In the genomic region with DNA sequence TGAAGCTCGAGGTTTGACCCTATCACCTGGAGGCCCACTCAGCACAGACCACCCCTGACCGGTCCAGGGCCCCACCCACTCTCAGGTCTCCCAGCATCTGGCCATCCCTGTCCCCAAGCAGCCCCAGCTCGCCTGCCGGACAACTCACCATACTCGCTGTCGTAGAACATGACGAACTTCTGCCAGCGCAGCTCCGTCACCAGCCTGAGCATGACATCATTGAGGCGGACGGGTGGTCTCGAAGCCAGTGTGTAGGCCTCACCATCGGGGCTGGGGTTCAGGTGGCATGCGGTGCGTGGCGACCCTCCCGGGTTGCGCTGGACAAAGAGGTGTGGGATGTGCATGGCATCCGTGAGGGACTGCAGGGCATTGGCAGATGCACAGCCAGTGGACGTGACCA, we compare ENCODE assay signal across 23 cellular contexts.
DNase-seq lines count a peak whose midpoint lies in the region; ATAC-seq, FAIRE-seq and TF ChIP-seq lines count a peak whose summit lies in the region.
"Had no signal": no experiment of that assay in that cellular context is flagged by ENCODE, and none has a peak within 500 bp of the region (broad histone marks: within the 10 kb centered on the region; RNA-seq: fewer than 3 reads in every experiment).

No MANE protein-coding gene starts in this region.

- no peaks in the 10 kb centered on the region for H3K9me3 Mint-ChIP-seq in activated naive CD8-positive, alpha-beta T cell treated with anti-CD3 and anti-CD28 coated beads, Interleukin-2, amount 10 ng/mL, durations not matched to agents 7 days and 5 days
- H3K9me3 Mint-ChIP-seq in activated naive CD8-positive, alpha-beta T cell treated with anti-CD3 and anti-CD28 coated beads for 36 hours = no peaks in the 10 kb centered on the region
- H3K9me3 Mint-ChIP-seq in glutamatergic neuron (ENCODE audit: unreplicated experiment) = peaks cover 3% of the 10 kb centered on the region
- no peaks in the 10 kb centered on the region for H3K9me3 Mint-ChIP-seq in activated T-helper 1 cell treated with anti-CD3 and anti-CD28 coated beads, Interleukin-12 subunit alpha, Interleukin-12 subunit beta, Interleukin-2, Interleukin-4 antibody, amounts not matched to agents 30 ng/mL and 10 ng/mL and 1 ng/mL, durations not matched to agents 14 hours and 24 hours and 36 hours
- H3K9me3 Mint-ChIP-seq: CD4-positive, alpha-beta T cell had no signal

- H4K8ac ChIP-seq in IMR-90 (ENCODE audit: low read depth in 2 of 2, low read length in 2 of 2) = no peak overlapping the region

- POLR2A ChIA-PET in activated naive CD8-positive, alpha-beta T cell treated with anti-CD3 and anti-CD28 coated beads, Interleukin-2, amount 10 ng/mL, durations not matched to agents 7 days and 5 days (lab: Charles Lee) = no interaction called here
- POLR2A ChIA-PET in IMR-90 (lab: Charles Lee; ENCODE audit: unreplicated experiment) = no interaction called here

- no peaks in the 10 kb centered on the region for H3K9me1 ChIP-seq in IMR-90 (ENCODE audit: insufficient read depth, low read length)

- no peak overlapping the region for H2BK120ac ChIP-seq in IMR-90 (ENCODE audit: low read depth, low read length)

- H2BK20ac ChIP-seq in IMR-90 (ENCODE audit: low read depth, low read length) = no peak overlapping the region

- no peak overlapping the region for H3K18ac ChIP-seq in IMR-90 (ENCODE audit: low read depth, low read length)

- H3K27me3 Mint-ChIP-seq in activated naive CD8-positive, alpha-beta T cell treated with anti-CD3 and anti-CD28 coated beads, Interleukin-2, amount 10 ng/mL, durations not matched to agents 7 days and 5 days = no peaks in the 10 kb centered on the region
- peaks cover 4% of the 10 kb centered on the region for H3K27me3 Mint-ChIP-seq in activated naive CD8-positive, alpha-beta T cell treated with anti-CD3 and anti-CD28 coated beads for 36 hours
- H3K27me3 Mint-ChIP-seq in glutamatergic neuron (ENCODE audit: unreplicated experiment) = peaks cover 5% of the 10 kb centered on the region
- H3K27me3 Mint-ChIP-seq in activated T-helper 1 cell treated with anti-CD3 and anti-CD28 coated beads, Interleukin-12 subunit alpha, Interleukin-12 subunit beta, Interleukin-2, Interleukin-4 antibody, amounts not matched to agents 30 ng/mL and 10 ng/mL and 1 ng/mL, durations not matched to agents 14 hours and 24 hours and 36 hours (ENCODE audit: insufficient read depth) = no peaks in the 10 kb centered on the region

- no peak overlapping the region for H2BK5ac ChIP-seq in IMR-90 (ENCODE audit: low read depth, low read length, poor library complexity, severe bottlenecking)

- H3K23ac ChIP-seq in IMR-90 (ENCODE audit: low read depth, low read length) = no peak overlapping the region

- TF ChIP-seq POLR2A in IMR-90 (IDR thresholded peaks at IDR 0.05; ENCODE audit: low read depth, low read length) = no peak
- no peak for TF ChIP-seq POLR2A in spleen (IDR thresholded peaks at IDR 0.05)

- H3K4me1 Mint-ChIP-seq in activated naive CD8-positive, alpha-beta T cell treated with anti-CD3 and anti-CD28 coated beads, Interleukin-2, amount 10 ng/mL, durations not matched to agents 7 days and 5 days = no peaks in the 10 kb centered on the region
- H3K4me1 Mint-ChIP-seq in activated naive CD8-positive, alpha-beta T cell treated with anti-CD3 and anti-CD28 coated beads for 36 hours = no peaks in the 10 kb centered on the region
- H3K4me1 Mint-ChIP-seq in glutamatergic neuron (ENCODE audit: low read depth, unreplicated experiment) = peaks cover 7% of the 10 kb centered on the region
- no peaks in the 10 kb centered on the region for H3K4me1 Mint-ChIP-seq in activated T-helper 1 cell treated with anti-CD3 and anti-CD28 coated beads, Interleukin-12 subunit alpha, Interleukin-12 subunit beta, Interleukin-2, Interleukin-4 antibody, amounts not matched to agents 30 ng/mL and 10 ng/mL and 1 ng/mL, durations not matched to agents 14 hours and 24 hours and 36 hours (ENCODE audit: low read depth)

- H2BK15ac ChIP-seq in IMR-90 (ENCODE audit: low read depth, low read length) = no peak overlapping the region

- H3K56ac ChIP-seq in IMR-90 (ENCODE audit: extremely low read depth, insufficient read depth, low read length) = no peak overlapping the region

- no peak overlapping the region for H3K4me2 ChIP-seq in IMR-90 (ENCODE audit: low read depth, low read length)
- H3K4me2 ChIP-seq: BLaER1 had no signal

- BruUV-seq in IMR-90 (replicated peaks; lab: Mats Ljungman, UMichigan) = no TSS peak

- CTCF ChIA-PET in IMR-90 (lab: Yijun Ruan, JAX) = no interaction called here

- no peaks in the 10 kb centered on the region for H3K27me3 ChIP-seq in IMR-90 (ENCODE audit: control insufficient read depth, insufficient read depth, low read length)
- H3K27me3 ChIP-seq in spleen (replicated peaks in 1 of 7) = peaks cover 0 to 6% (median 0%) of the 10 kb centered on the region in 7 donors
- no peaks in the 10 kb centered on the region for H3K27me3 ChIP-seq in small intestine (ENCODE audit: control insufficient read depth in 2 of 2, insufficient read depth in 2 of 2, low read length in 2 of 2)
- H3K27me3 ChIP-seq: BLaER1 had no signal

- no peak for FAIRE-seq in small intestine (lab: Jason Lieb, UNC)
- FAIRE-seq: GM18507, H54 had no signal

- intact Hi-C loops in IMR-90 (cut with micrococcal nuclease) = no loop called here
- intact Hi-C loops in spleen (cut with DNase I; ENCODE audit: low total_unique reads) = no loop called here
- intact Hi-C loops in activated T-helper 1 cell treated with anti-CD3 and anti-CD28 coated beads, Interleukin-12 subunit alpha, Interleukin-12 subunit beta, Interleukin-2, Interleukin-4 antibody, amounts not matched to agents 30 ng/mL and 10 ng/mL and 1 ng/mL, durations not matched to agents 14 hours and 24 hours and 36 hours (cut with micrococcal nuclease) = no loop called here

- no peak overlapping the region for H3K9ac ChIP-seq in IMR-90 (ENCODE audit: low read depth, low read length)
- H3K9ac ChIP-seq: BLaER1 had no signal

- DNase-seq in activated naive CD8-positive, alpha-beta T cell treated with anti-CD3 and anti-CD28 coated beads, Interleukin-2, amount 10 ng/mL, durations not matched to agents 7 days and 5 days = peak; percentile 1
- no peak for DNase-seq in activated naive CD8-positive, alpha-beta T cell treated with anti-CD3 and anti-CD28 coated beads for 36 hours
- DNase-seq in IMR-90 (no peak), glutamatergic neuron (peak; percentile 15), spleen (peak; percentile 69), small intestine (no peak)
- no peak for DNase-seq in activated T-helper 1 cell treated with anti-CD3 and anti-CD28 coated beads, Interleukin-12 subunit alpha, Interleukin-12 subunit beta, Interleukin-2, Interleukin-4 antibody, amounts not matched to agents 30 ng/mL and 10 ng/mL and 1 ng/mL, durations not matched to agents 14 hours and 24 hours and 36 hours (ENCODE audit: low spot score)
- DNase-seq: DMS53, KG1, NCI-H1048, NCI-H1417, NCI-H1694, NCI-H2029 treated with DMSO at 0.1 percent for 48 hours, NCI-H2227 treated with DMSO at 0.1 percent for 48 hours, NCI-H526 treated with DMSO at 0.1 percent for 48 hours, SHP77 treated with DMSO at 0.1 percent for 48 hours had no signal

- H3K27ac ChIP-seq in IMR-90 (ENCODE audit: insufficient read depth, low read length) = no peak overlapping the region
- no peak overlapping the region for H3K27ac ChIP-seq in spleen
- H3K27ac ChIP-seq in small intestine (ENCODE audit: low read depth in 1 of 2, low read length in 1 of 2) = no peak overlapping the region
- H3K27ac ChIP-seq: BLaER1, RWPE1 had no signal

- H2AK5ac ChIP-seq in IMR-90 (ENCODE audit: low read depth, low read length) = no peak overlapping the region

- no peaks in the 10 kb centered on the region for H3K36me3 ChIP-seq in IMR-90 (ENCODE audit: control insufficient read depth, insufficient read depth, low read length)
- H3K36me3 ChIP-seq in spleen = no peaks in the 10 kb centered on the region
- H3K36me3 ChIP-seq in small intestine (ENCODE audit: control insufficient read depth in 2 of 2, insufficient read depth in 2 of 2, low read length in 2 of 2) = no peaks in the 10 kb centered on the region
- H3K36me3 ChIP-seq: BLaER1 had no signal

- H3K36me3 Mint-ChIP-seq in activated naive CD8-positive, alpha-beta T cell treated with anti-CD3 and anti-CD28 coated beads, Interleukin-2, amount 10 ng/mL, durations not matched to agents 7 days and 5 days = no peaks in the 10 kb centered on the region
- H3K36me3 Mint-ChIP-seq in activated naive CD8-positive, alpha-beta T cell treated with anti-CD3 and anti-CD28 coated beads for 36 hours = no peaks in the 10 kb centered on the region
- peaks cover 1% of the 10 kb centered on the region for H3K36me3 Mint-ChIP-seq in glutamatergic neuron (ENCODE audit: unreplicated experiment)
- no peaks in the 10 kb centered on the region for H3K36me3 Mint-ChIP-seq in activated T-helper 1 cell treated with anti-CD3 and anti-CD28 coated beads, Interleukin-12 subunit alpha, Interleukin-12 subunit beta, Interleukin-2, Interleukin-4 antibody, amounts not matched to agents 30 ng/mL and 10 ng/mL and 1 ng/mL, durations not matched to agents 14 hours and 24 hours and 36 hours (ENCODE audit: low read depth)

- TF ChIP-seq CTCF in IMR-90 (conservative IDR thresholded peaks at IDR 0.05; ENCODE audit: low read depth, low read length) (no peak), glutamatergic neuron (IDR thresholded peaks at IDR 0.05; ENCODE audit: partially characterized antibody, unreplicated experiment) (no peak), spleen (IDR thresholded peaks at IDR 0.05 in 8 of 11, conservative IDR thresholded peaks at IDR 0.05 in 3 of 11) (no peak)

- H4K20me1 ChIP-seq in IMR-90 (ENCODE audit: insufficient read depth, low read length) = no peaks in the 10 kb centered on the region
- H4K20me1 ChIP-seq: BLaER1 had no signal

- no peaks in the 10 kb centered on the region for H3K79me1 ChIP-seq in IMR-90 (ENCODE audit: low read depth in 1 of 2, low read length in 2 of 2)

- ATAC-seq in activated naive CD8-positive, alpha-beta T cell treated with anti-CD3 and anti-CD28 coated beads, Interleukin-2, amount 10 ng/mL, durations not matched to agents 7 days and 5 days (ENCODE audit: low read depth) = no peak
- ATAC-seq in IMR-90 (ENCODE audit: low read depth) (no peak), HG03280 (IDR thresholded peaks at IDR 0.05; ENCODE audit: unreplicated experiment) (no peak)
- ATAC-seq: Panc1 had no signal

- 81% methylated on average over 11 of the region's 20 CpGs; no CpG with 5 or more reads in 1 of the 2 experiments for WGBS in IMR-90 (ENCODE audit: extremely low coverage in 2 of 2, insufficient read length in 1 of 2), 2 experiments
- 84 to 90% (median 87%) methylated on average over 10 to 20 of the region's 20 CpGs for WGBS in spleen, 5 donors
- 79 to 88% (median 86%) methylated on average over 20 of the region's 20 CpGs for WGBS in small intestine, 3 donors

- TF ChIP-seq RAD21 in IMR-90 (IDR thresholded peaks at IDR 0.05; ENCODE audit: low read length) = no peak

- H2AFZ ChIP-seq in IMR-90 (replicated peaks; ENCODE audit: low read length, poor library complexity) = peak overlapping the region; percentile 29

- H3K4me1 ChIP-seq in IMR-90 (ENCODE audit: control insufficient read depth, insufficient read depth, low read length) (no peaks in the 10 kb centered on the region), spleen (no peaks in the 10 kb centered on the region), small intestine (ENCODE audit: control insufficient read depth in 2 of 2, insufficient read depth in 1 of 2, low read depth in 1 of 2, low read length in 1 of 2) (no peaks in the 10 kb centered on the region)
- H3K4me1 ChIP-seq: BLaER1 had no signal

- H3K14ac ChIP-seq in IMR-90 (replicated peaks; ENCODE audit: low read depth, low read length) = no peak overlapping the region

- no peak overlapping the region for H2AK9ac ChIP-seq in IMR-90 (replicated peaks; ENCODE audit: low read depth, low read length, poor library complexity)

- no peak overlapping the region for H3K4me3 Mint-ChIP-seq in activated naive CD8-positive, alpha-beta T cell treated with anti-CD3 and anti-CD28 coated beads, Interleukin-2, amount 10 ng/mL, durations not matched to agents 7 days and 5 days
- H3K4me3 Mint-ChIP-seq in activated naive CD8-positive, alpha-beta T cell treated with anti-CD3 and anti-CD28 coated beads for 36 hours = no peak overlapping the region
- no peak overlapping the region for H3K4me3 Mint-ChIP-seq in glutamatergic neuron (ENCODE audit: unreplicated experiment)
- H3K4me3 Mint-ChIP-seq in activated T-helper 1 cell treated with anti-CD3 and anti-CD28 coated beads, Interleukin-12 subunit alpha, Interleukin-12 subunit beta, Interleukin-2, Interleukin-4 antibody, amounts not matched to agents 30 ng/mL and 10 ng/mL and 1 ng/mL, durations not matched to agents 14 hours and 24 hours and 36 hours = no peak overlapping the region
- H3K4me3 Mint-ChIP-seq: CD4-positive, alpha-beta T cell had no signal

- H3K4me3 ChIP-seq in IMR-90 (ENCODE audit: insufficient read depth, low read depth, low read length) = no peak overlapping the region
- no peak overlapping the region for H3K4me3 ChIP-seq in spleen
- no peak overlapping the region for H3K4me3 ChIP-seq in small intestine (ENCODE audit: low read depth in 1 of 2, low read length in 2 of 2)
- H3K4me3 ChIP-seq: BLaER1 had no signal

- H3K27ac Mint-ChIP-seq in activated naive CD8-positive, alpha-beta T cell treated with anti-CD3 and anti-CD28 coated beads, Interleukin-2, amount 10 ng/mL, durations not matched to agents 7 days and 5 days = no peak overlapping the region
- no peak overlapping the region for H3K27ac Mint-ChIP-seq in activated naive CD8-positive, alpha-beta T cell treated with anti-CD3 and anti-CD28 coated beads for 36 hours
- no peak overlapping the region for H3K27ac Mint-ChIP-seq in glutamatergic neuron (ENCODE audit: unreplicated experiment)
- no peak overlapping the region for H3K27ac Mint-ChIP-seq in activated T-helper 1 cell treated with anti-CD3 and anti-CD28 coated beads, Interleukin-12 subunit alpha, Interleukin-12 subunit beta, Interleukin-2, Interleukin-4 antibody, amounts not matched to agents 30 ng/mL and 10 ng/mL and 1 ng/mL, durations not matched to agents 14 hours and 24 hours and 36 hours
- H3K27ac Mint-ChIP-seq: CD4-positive, alpha-beta T cell had no signal

- dilution Hi-C loops in IMR-90 (cut with HindIII; ENCODE audit: low sequenced_read_pairs, unreplicated experiment) = no loop called here

- no peak overlapping the region for H4K5ac ChIP-seq in IMR-90 (ENCODE audit: low read depth, low read length)

- in situ Hi-C loops in IMR-90 (cut with MboI; ENCODE audit: low sequenced_read_pairs) = no loop called here

- no peaks in the 10 kb centered on the region for H3K9me3 ChIP-seq in IMR-90 (ENCODE audit: control insufficient read depth, insufficient read depth, low read length)
- H3K9me3 ChIP-seq in spleen = no peaks in the 10 kb centered on the region
- H3K9me3 ChIP-seq in small intestine (ENCODE audit: control insufficient read depth, low read depth) = no peaks in the 10 kb centered on the region
- H3K9me3 ChIP-seq: BLaER1 had no signal

- no peak overlapping the region for H3K4ac ChIP-seq in IMR-90 (ENCODE audit: low read depth, low read length)

- no peak overlapping the region for H4K91ac ChIP-seq in IMR-90 (ENCODE audit: insufficient read depth, low read depth, low read length)

Comparison
In these comparisons a context has a peak if more than half of its experiments do, and no peak if none do; other contexts are left out.
1. DNase-seq: peak in activated naive CD8-positive, alpha-beta T cell treated with anti-CD3 and anti-CD28 coated beads, Interleukin-2, amount 10 ng/mL, durations not matched to agents 7 days and 5 days (single experiment), glutamatergic neuron (single experiment) and spleen (single experiment); none in activated naive CD8-positive, alpha-beta T cell treated with anti-CD3 and anti-CD28 coated beads for 36 hours (single experiment), IMR-90 (single experiment), small intestine (single experiment) and activated T-helper 1 cell treated with anti-CD3 and anti-CD28 coated beads, Interleukin-12 subunit alpha, Interleukin-12 subunit beta, Interleukin-2, Interleukin-4 antibody, amounts not matched to agents 30 ng/mL and 10 ng/mL and 1 ng/mL, durations not matched to agents 14 hours and 24 hours and 36 hours (single experiment).